Comparison of ENCODE assay signal across 8 cellular contexts in genomic region chr18:58768293-58768974, GRCh38.
DNase-seq lines count a peak whose midpoint lies in the region; ATAC-seq, FAIRE-seq and TF ChIP-seq lines count a peak whose summit lies in the region.

No MANE protein-coding gene starts in this region.

- peak overlapping the region; percentile 45 to 79 (median 46) for H3K9ac ChIP-seq in skeletal muscle tissue (ENCODE audit: low read depth in 1 of 3, low read length in 3 of 3)

- H3K4me1 ChIP-seq in skeletal muscle tissue (ENCODE audit: control insufficient read depth in 3 of 3, insufficient read depth in 3 of 3, low read length in 3 of 3) = peaks cover 11 to 14% (median 11%) of the 10 kb centered on the region in 3 donors

- H3K36me3 ChIP-seq in skeletal muscle tissue (ENCODE audit: control insufficient read depth in 3 of 3, insufficient read depth in 3 of 3, low read length in 3 of 3) = no peaks in the 10 kb centered on the region

- H3K27me3 ChIP-seq in skeletal muscle tissue (ENCODE audit: control insufficient read depth in 3 of 3, insufficient read depth in 3 of 3, low read length in 3 of 3) = peaks cover 0 to 5% (median 0%) of the 10 kb centered on the region in 3 donors

- FAIRE-seq in GM12892 (lab: Jason Lieb, UNC) = peak; percentile 93

- no peaks in the 10 kb centered on the region for H3K9me3 ChIP-seq in skeletal muscle tissue (ENCODE audit: control insufficient read depth in 3 of 3, low read length in 3 of 3)

- ATAC-seq in HG02763 (IDR thresholded peaks at IDR 0.05; ENCODE audit: unreplicated experiment) = peak; percentile 80

- H3K27ac ChIP-seq in skeletal muscle tissue (ENCODE audit: low read depth, low read length) = no peak overlapping the region

- H3K4me3 ChIP-seq in iPS-11a (ENCODE audit: low read depth, low read length) (peak overlapping the region; percentile 15), skeletal muscle tissue (ENCODE audit: low read length in 3 of 3) (peak overlapping the region; percentile 69 to 80 (median 78))

- peak; percentile 87 for DNase-seq in GM12892 (ENCODE audit: insufficient read length)
- peak; percentile 70 to 92 (median 88) for DNase-seq in NCI-H1417 (lab: John Stamatoyannopoulos, UW)
- DNase-seq in T1000 (lab: John Stamatoyannopoulos, UW) = peak; percentile 32
- DNase-seq in astrocyte of the hippocampus (ENCODE audit: low read depth, low spot score) = peak; percentile 88
- DNase-seq in NK-92 treated with Interleukin-12 subunit alpha and Interleukin-12 subunit beta, amount 100 ng/mL, for 24 hours (lab: John Stamatoyannopoulos, UW) = no peak

- no peak for TF ChIP-seq POLR2A in GM12892 (IDR thresholded peaks at IDR 0.05; ENCODE audit: low read depth, low read length)
